In the genomic region with DNA sequence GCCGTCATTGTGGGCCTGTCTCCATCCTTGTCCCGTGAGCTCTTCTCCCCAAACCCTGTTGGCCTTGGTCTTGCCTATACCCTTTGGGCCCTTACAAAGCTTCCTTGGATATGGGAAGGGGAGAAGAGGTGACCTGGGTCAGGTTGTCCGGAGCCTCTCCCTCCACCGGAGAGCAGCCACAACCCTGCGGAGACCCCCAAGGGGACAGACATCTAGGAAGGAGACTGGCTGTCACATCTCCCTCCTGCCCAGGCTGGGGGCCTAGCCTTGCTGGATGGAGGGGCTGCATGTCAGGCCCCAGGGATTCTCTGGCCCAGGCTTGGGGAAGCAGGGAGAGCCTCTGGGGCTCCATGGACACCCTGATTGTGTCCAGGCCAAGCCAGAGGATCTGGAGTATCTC, we compare ENCODE assay signal across 1 cellular context.
TF ChIP-seq lines count a peak whose summit lies in the region.

No MANE protein-coding gene starts in this region.

TF ChIP-seq in SK-N-SH treated with all-trans-retinoic acid at 6 μM for 48 hours, 23 proteins besides CTCF, POLR2A, EP300 and RAD21:
- TF ChIP-seq ZNF70 (CRISPR knock-in tag; IDR thresholded peaks at IDR 0.05) (no peak), ZFP3 (CRISPR knock-in tag; IDR thresholded peaks at IDR 0.05) (no peak), BACH2 (CRISPR knock-in tag; IDR thresholded peaks at IDR 0.05; ENCODE audit: borderline replicate concordance) (no peak), ZC3H10 (CRISPR knock-in tag; IDR thresholded peaks at IDR 0.05) (no peak), RARB (CRISPR knock-in tag; IDR thresholded peaks at IDR 0.05) (no peak), CREB5 (CRISPR knock-in tag; IDR thresholded peaks at IDR 0.05; ENCODE audit: low read depth) (no peak), GLIS3 (CRISPR knock-in tag; IDR thresholded peaks at IDR 0.05) (no peak)
- TF ChIP-seq, protein P1, sequence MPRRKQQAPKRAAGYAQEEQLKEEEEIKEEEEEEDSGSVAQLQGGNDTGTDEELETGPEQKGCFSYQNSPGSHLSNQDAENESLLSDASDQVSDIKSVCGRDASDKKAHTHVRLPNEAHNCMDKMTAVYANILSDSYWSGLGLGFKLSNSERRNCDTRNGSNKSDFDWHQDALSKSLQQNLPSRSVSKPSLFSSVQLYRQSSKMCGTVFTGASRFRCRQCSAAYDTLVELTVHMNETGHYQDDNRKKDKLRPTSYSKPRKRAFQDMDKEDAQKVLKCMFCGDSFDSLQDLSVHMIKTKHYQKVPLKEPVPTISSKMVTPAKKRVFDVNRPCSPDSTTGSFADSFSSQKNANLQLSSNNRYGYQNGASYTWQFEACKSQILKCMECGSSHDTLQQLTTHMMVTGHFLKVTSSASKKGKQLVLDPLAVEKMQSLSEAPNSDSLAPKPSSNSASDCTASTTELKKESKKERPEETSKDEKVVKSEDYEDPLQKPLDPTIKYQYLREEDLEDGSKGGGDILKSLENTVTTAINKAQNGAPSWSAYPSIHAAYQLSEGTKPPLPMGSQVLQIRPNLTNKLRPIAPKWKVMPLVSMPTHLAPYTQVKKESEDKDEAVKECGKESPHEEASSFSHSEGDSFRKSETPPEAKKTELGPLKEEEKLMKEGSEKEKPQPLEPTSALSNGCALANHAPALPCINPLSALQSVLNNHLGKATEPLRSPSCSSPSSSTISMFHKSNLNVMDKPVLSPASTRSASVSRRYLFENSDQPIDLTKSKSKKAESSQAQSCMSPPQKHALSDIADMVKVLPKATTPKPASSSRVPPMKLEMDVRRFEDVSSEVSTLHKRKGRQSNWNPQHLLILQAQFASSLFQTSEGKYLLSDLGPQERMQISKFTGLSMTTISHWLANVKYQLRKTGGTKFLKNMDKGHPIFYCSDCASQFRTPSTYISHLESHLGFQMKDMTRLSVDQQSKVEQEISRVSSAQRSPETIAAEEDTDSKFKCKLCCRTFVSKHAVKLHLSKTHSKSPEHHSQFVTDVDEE (CRISPR knock-in tag; IDR thresholded peaks at IDR 0.05), result no peak
TF ChIP-seq in SK-N-SH treated with all-trans-retinoic acid at 6 μM for 48 hours: peak in this region for 0.
